Comparison of ENCODE assay signal across 7 cellular contexts in genomic region chr7:66116680-66117079, GRCh38. TPM values are rescaled to one million over a fixed set of nuclear protein-coding genes. Genes with fewer than 3 reads are reported as not detected.
DNase-seq lines count a peak whose midpoint lies in the region; ATAC-seq and TF ChIP-seq lines count a peak whose summit lies in the region.
"Not testable (repeated sequence)": the region's sequence is repeated elsewhere in the genome, so short reads cannot be mapped to it uniquely, and the experiment has no call there.

No MANE protein-coding gene starts in this region.

- ATAC-seq in activated B cell treated with CpG ODN at 0.5 μM for 24 hours (ENCODE audit: low read depth); activated T-helper 17 cell treated with anti-CD3 and anti-CD28 coated beads, Interleukin-2, amount 50 U/mL, for 72 hours (replicated peaks): not testable (repeated sequence)

- BruUV-seq in Calu3 (replicated peaks; lab: Mats Ljungman, UMichigan); MCF 10A (replicated peaks; lab: Mats Ljungman, UMichigan): not testable (repeated sequence)

- intact Hi-C loops in Calu3 (cut with micrococcal nuclease; ENCODE audit: unreplicated experiment); activated B cell treated with CpG ODN at 0.5 μM for 24 hours (cut with micrococcal nuclease): not testable (repeated sequence)
- intact Hi-C loops in MCF 10A (cut with micrococcal nuclease) = loop anchor here (5.0 kb wide), 1 partner anchor 84 kb away; no protein-coding TSS in a partner anchor

- H3K9ac ChIP-seq in trophoblast cell (ENCODE audit: low read length) = not testable (repeated sequence)

- H4K8ac ChIP-seq in trophoblast cell (ENCODE audit: low read depth, low read length) = not testable (repeated sequence)

- not testable (repeated sequence) for H2BK120ac ChIP-seq in trophoblast cell (ENCODE audit: insufficient read depth, low read length, poor library complexity)

- WGBS in trophoblast cell (ENCODE audit: extremely low coverage, insufficient coverage, insufficient read length) = no CpG with 5 or more reads among the region's 10 CpGs

- not testable (repeated sequence) for H3K4me1 ChIP-seq in trophoblast cell (ENCODE audit: control insufficient read depth in 1 of 2, insufficient read depth in 2 of 2, low read length in 2 of 2)

- not testable (repeated sequence) for H3K27ac Mint-ChIP-seq in Calu3 (ENCODE audit: unreplicated experiment); activated B cell treated with CpG ODN at 0.5 μM for 24 hours; mesothelial cell of epicardium
- H3K27ac Mint-ChIP-seq in activated T-helper 17 cell treated with anti-CD3 and anti-CD28 coated beads, Interleukin-2, amount 50 U/mL, for 72 hours = peak overlapping the region; percentile 29
- H3K27ac Mint-ChIP-seq in MCF 10A (ENCODE audit: low read depth, unreplicated experiment) = peak overlapping the region; percentile 97

- H2BK5ac ChIP-seq in trophoblast cell (ENCODE audit: low read depth, low read length, poor library complexity) = not testable (repeated sequence)

- CTCF ChIA-PET in Calu3 (lab: Charles Lee); activated B cell treated with CpG ODN at 0.5 μM for 24 hours (lab: Charles Lee); MCF 10A (lab: Yijun Ruan, JAX): not testable (repeated sequence)

- not testable (repeated sequence) for H2AK5ac ChIP-seq in trophoblast cell (ENCODE audit: low read length)

- H3K79me1 ChIP-seq in trophoblast cell (ENCODE audit: low read length) = not testable (repeated sequence)

- peaks cover 17% of the 10 kb centered on the region for H3K4me1 Mint-ChIP-seq in Calu3 (ENCODE audit: low read depth, unreplicated experiment)
- H3K4me1 Mint-ChIP-seq in activated B cell treated with CpG ODN at 0.5 μM for 24 hours = peaks cover 48% of the 10 kb centered on the region
- H3K4me1 Mint-ChIP-seq in activated T-helper 17 cell treated with anti-CD3 and anti-CD28 coated beads, Interleukin-2, amount 50 U/mL, for 72 hours = peaks cover 27% of the 10 kb centered on the region
- peaks cover 27% of the 10 kb centered on the region for H3K4me1 Mint-ChIP-seq in MCF 10A (ENCODE audit: insufficient read depth, unreplicated experiment)
- H3K4me1 Mint-ChIP-seq in mesothelial cell of epicardium = peaks cover 23% of the 10 kb centered on the region

- not testable (repeated sequence) for TF ChIP-seq POLR2A in NB4 (IDR thresholded peaks at IDR 0.05; ENCODE audit: extremely low read depth, insufficient read length)

- H3K36me3 ChIP-seq in trophoblast cell (ENCODE audit: control insufficient read depth in 1 of 2, insufficient read depth in 2 of 2, low read length in 2 of 2) = not testable (repeated sequence)

- TF ChIP-seq CTCF in Calu3 (IDR thresholded peaks at IDR 0.05; ENCODE audit: unreplicated experiment); NB4 (IDR thresholded peaks at IDR 0.05; ENCODE audit: low read depth, low read length); activated B cell treated with CpG ODN at 0.5 μM for 24 hours (IDR thresholded peaks at IDR 0.05); MCF 10A (IDR thresholded peaks at IDR 0.05; ENCODE audit: unreplicated experiment); mesothelial cell of epicardium (IDR thresholded peaks at IDR 0.05; ENCODE audit: unreplicated experiment): not testable (repeated sequence)

- H3K27ac ChIP-seq in trophoblast cell (ENCODE audit: low read depth, low read length) = not testable (repeated sequence)

- not testable (repeated sequence) for H3K18ac ChIP-seq in trophoblast cell (ENCODE audit: low read length)

- peak overlapping the region; percentile 6 for H3K4me3 Mint-ChIP-seq in Calu3 (ENCODE audit: low read depth, unreplicated experiment)
- peak overlapping the region; percentile 75 for H3K4me3 Mint-ChIP-seq in activated B cell treated with CpG ODN at 0.5 μM for 24 hours
- H3K4me3 Mint-ChIP-seq in activated T-helper 17 cell treated with anti-CD3 and anti-CD28 coated beads, Interleukin-2, amount 50 U/mL, for 72 hours = peak overlapping the region; percentile 98
- H3K4me3 Mint-ChIP-seq in MCF 10A (ENCODE audit: unreplicated experiment) = peak overlapping the region; percentile 90
- peak overlapping the region; percentile 13 for H3K4me3 Mint-ChIP-seq in mesothelial cell of epicardium

- not testable (repeated sequence) for H4K91ac ChIP-seq in trophoblast cell (ENCODE audit: low read depth, low read length)

- H4K12ac ChIP-seq in trophoblast cell (ENCODE audit: low read depth, low read length) = not testable (repeated sequence)

- H3K36me3 Mint-ChIP-seq in Calu3 (ENCODE audit: insufficient read depth, unreplicated experiment) (peaks cover 29% of the 10 kb centered on the region), activated B cell treated with CpG ODN at 0.5 μM for 24 hours (ENCODE audit: low read depth) (peaks cover 31% of the 10 kb centered on the region), MCF 10A (ENCODE audit: insufficient read depth, unreplicated experiment) (peaks cover 10% of the 10 kb centered on the region)
- H3K36me3 Mint-ChIP-seq in activated T-helper 17 cell treated with anti-CD3 and anti-CD28 coated beads, Interleukin-2, amount 50 U/mL, for 72 hours (ENCODE audit: low read depth) = peaks cover 51% of the 10 kb centered on the region
- not testable (repeated sequence) for H3K36me3 Mint-ChIP-seq in mesothelial cell of epicardium

- POLR2A ChIA-PET in activated B cell treated with CpG ODN at 0.5 μM for 24 hours (lab: Charles Lee) = not testable (repeated sequence)
- POLR2A ChIA-PET in MCF 10A (lab: Yijun Ruan, JAX) = interaction anchor here (1.4 kb wide), 1 partner anchor 32 kb away, joined by 4 read pairs; no protein-coding TSS in a partner anchor

- not testable (repeated sequence) for H3K4me2 ChIP-seq in trophoblast cell (ENCODE audit: low read length)

- not testable (repeated sequence) for DNase-seq in Calu3; NB4 (ENCODE audit: low read depth); activated B cell treated with CpG ODN at 0.5 μM for 24 hours; MCF 10A (ENCODE audit: unreplicated experiment); mesothelial cell of epicardium (ENCODE audit: low spot score in 2 of 2, unreplicated experiment in 2 of 2); trophoblast cell

- H3K9me3 Mint-ChIP-seq in Calu3 (ENCODE audit: low read depth, unreplicated experiment); activated B cell treated with CpG ODN at 0.5 μM for 24 hours; activated T-helper 17 cell treated with anti-CD3 and anti-CD28 coated beads, Interleukin-2, amount 50 U/mL, for 72 hours; MCF 10A (ENCODE audit: unreplicated experiment); mesothelial cell of epicardium: not testable (repeated sequence)

- H3K23ac ChIP-seq in trophoblast cell (ENCODE audit: low read length) = not testable (repeated sequence)

- H2AFZ ChIP-seq in trophoblast cell (ENCODE audit: insufficient read depth, low read length, poor library complexity) = not testable (repeated sequence)

- H3K27me3 ChIP-seq in trophoblast cell (ENCODE audit: insufficient read depth, low read length) = not testable (repeated sequence)

- H3K14ac ChIP-seq in trophoblast cell (ENCODE audit: low read length) = not testable (repeated sequence)

- H3K9me3 ChIP-seq in trophoblast cell (ENCODE audit: insufficient read depth, low read depth, low read length) = not testable (repeated sequence)

- not testable (repeated sequence) for H3K79me2 ChIP-seq in trophoblast cell (ENCODE audit: control insufficient read depth, insufficient read depth, low read length, poor library complexity)

- H3K4me3 ChIP-seq in NB4 (ENCODE audit: low read depth, low read length) = peak overlapping the region; percentile 98
- H3K4me3 ChIP-seq in trophoblast cell (ENCODE audit: low read depth, low read length) = not testable (repeated sequence)

- not testable (repeated sequence) for H2BK12ac ChIP-seq in trophoblast cell (ENCODE audit: low read length)

- H3K27me3 Mint-ChIP-seq in Calu3 (ENCODE audit: unreplicated experiment); activated B cell treated with CpG ODN at 0.5 μM for 24 hours; activated T-helper 17 cell treated with anti-CD3 and anti-CD28 coated beads, Interleukin-2, amount 50 U/mL, for 72 hours; MCF 10A (ENCODE audit: insufficient read depth, unreplicated experiment); mesothelial cell of epicardium (ENCODE audit: low read depth): not testable (repeated sequence)

- H3K4ac ChIP-seq in trophoblast cell (ENCODE audit: low read depth, low read length) = peak overlapping the region; percentile 67

RNA-seq across cellular contexts. Expression of gene CRCP, which starts 2.0 kb away (rescaled TPM):
- total RNA-seq in Calu3 (2022) = 30.1 and 30.2 TPM in 2 replicates
- total RNA-seq in activated B cell treated with CpG ODN at 0.5 μM for 24 hours = 40.8 and 42.5 TPM in 2 replicates
- total RNA-seq in activated T-helper 17 cell treated with anti-CD3 and anti-CD28 coated beads, Interleukin-2, amount 50 U/mL, for 72 hours = 10 to 100 TPM; 19.6 to 25.7 TPM
- 27.5 and 39.8 TPM in 2 replicates for total RNA-seq in MCF 10A (2022)
- total RNA-seq in mesothelial cell of epicardium = 25.8 to 27.0 TPM (median 26.5 TPM) in 3 replicates
- polyA plus RNA-seq in trophoblast cell (2013) = 12.0 and 12.2 TPM in 2 replicates

RNA-seq across cellular contexts. Expression of gene ASL, which starts 41.1 kb away (rescaled TPM):
- total RNA-seq in Calu3 (2022) (55.3 and 70.6 TPM in 2 replicates), activated B cell treated with CpG ODN at 0.5 μM for 24 hours (39.6 and 39.8 TPM in 2 replicates), MCF 10A (2022) (53.6 and 56.5 TPM in 2 replicates), mesothelial cell of epicardium (11.3 to 12.4 TPM (median 11.3 TPM) in 3 replicates)
- total RNA-seq in activated T-helper 17 cell treated with anti-CD3 and anti-CD28 coated beads, Interleukin-2, amount 50 U/mL, for 72 hours = 10 to 100 TPM; 33.8 to 34.7 TPM
- 16.5 and 17.4 TPM in 2 replicates for polyA plus RNA-seq in trophoblast cell (2013)

Comparison
In these comparisons a context has a peak if more than half of its experiments do, and no peak if none do; other contexts are left out.
1. H3K4me3 Mint-ChIP-seq: peak in every context shown above with its lines; median percentile 98 in activated T-helper 17 cell treated with anti-CD3 and anti-CD28 coated beads, Interleukin-2, amount 50 U/mL, for 72 hours; 90 in MCF 10A; 75 in activated B cell treated with CpG ODN at 0.5 μM for 24 hours; 13 in mesothelial cell of epicardium; 6 in Calu3.